Comparison of ENCODE assay signal across 11 cellular contexts in genomic region chr4:75844151-75844662, GRCh38. TPM values are rescaled to one million over a fixed set of nuclear protein-coding genes. Genes with fewer than 3 reads are reported as not detected.
A peak's percentile ranks its signal among the peaks of the same experiment; 100 is the strongest.
DNase-seq lines count a peak whose midpoint lies in the region; ATAC-seq, FAIRE-seq and TF ChIP-seq lines count a peak whose summit lies in the region.
"Had no signal": no experiment of that assay in that cellular context is flagged by ENCODE, and none has a peak within 500 bp of the region (broad histone marks: within the 10 kb centered on the region; RNA-seq: fewer than 3 reads in every experiment).

No MANE protein-coding gene starts in this region.

- H2BK120ac ChIP-seq in mesendoderm (ENCODE audit: low read depth, low read length), result no peak overlapping the region

- no peak overlapping the region for H3K4me3 Mint-ChIP-seq in neural progenitor cell

- no peak overlapping the region for H2BK15ac ChIP-seq in mesendoderm (replicated peaks; ENCODE audit: low read depth)

- no peak overlapping the region for H3K23ac ChIP-seq in mesendoderm (ENCODE audit: low read length)

- no peaks in the 10 kb centered on the region for H3K27me3 ChIP-seq in AG04450 (ENCODE audit: control insufficient read depth, insufficient read depth, low read length)
- H3K27me3 ChIP-seq in endothelial cell of umbilical vein (ENCODE audit: control insufficient read depth in 2 of 2, insufficient read depth in 2 of 2, low read length in 2 of 2), result no peaks in the 10 kb centered on the region
- no peaks in the 10 kb centered on the region for H3K27me3 ChIP-seq in neural progenitor cell
- no peaks in the 10 kb centered on the region for H3K27me3 ChIP-seq in mesendoderm (ENCODE audit: insufficient read depth, low read length, poor library complexity)

- no peaks in the 10 kb centered on the region for H3K36me3 ChIP-seq in endothelial cell of umbilical vein (ENCODE audit: control insufficient read depth in 2 of 2, extremely low read depth in 1 of 2, insufficient read depth in 2 of 2, low read length in 2 of 2)
- H3K36me3 ChIP-seq in neural progenitor cell, result no peaks in the 10 kb centered on the region
- H3K36me3 ChIP-seq in mesendoderm (ENCODE audit: control insufficient read depth, insufficient read depth, low read length), result no peaks in the 10 kb centered on the region

- H3K18ac ChIP-seq in mesendoderm (ENCODE audit: low read length), result no peak overlapping the region

- no peak overlapping the region for H2AK5ac ChIP-seq in mesendoderm (ENCODE audit: low read length)

- H3K4me1 Mint-ChIP-seq in neural progenitor cell, result peaks cover 20% of the 10 kb centered on the region

- DNase-seq in AG04450 (ENCODE audit: low read depth, low spot score) (peak; percentile 88), HuH-7.5 (ENCODE audit: low spot score) (peak; percentile 18), endothelial cell of umbilical vein (ENCODE audit: low read depth, low spot score) (peak; percentile 14), neural progenitor cell (ENCODE audit: low spot score) (no peak), DMS153 (lab: John Stamatoyannopoulos, UW) (no peak), mesendoderm (no peak), ecto neural progenitor cell (ENCODE audit: low spot score) (no peak)
- DNase-seq: Karpas-422, NCI-H69 had no signal

- H3K27me3 Mint-ChIP-seq in neural progenitor cell (ENCODE audit: insufficient read depth, low read depth), result peaks cover under 1% of the 10 kb centered on the region

- no peak for FAIRE-seq in endothelial cell of umbilical vein (lab: Jason Lieb, UNC)

- H4K20me1 ChIP-seq in endothelial cell of umbilical vein (replicated peaks; ENCODE audit: control insufficient read depth, extremely low read depth, insufficient read depth, low read length) (no peaks in the 10 kb centered on the region), neural progenitor cell (ENCODE audit: low read depth) (no peaks in the 10 kb centered on the region)

- H3K27ac Mint-ChIP-seq in neural progenitor cell, result peak overlapping the region; percentile 69

- H3K27ac ChIP-seq in AG04450 (ENCODE audit: low read depth, low read length) (peak overlapping the region; percentile 96), endothelial cell of umbilical vein (ENCODE audit: insufficient read depth, low read depth, low read length) (no peak overlapping the region), neural progenitor cell (no peak overlapping the region), mesendoderm (ENCODE audit: low read depth, low read length) (no peak overlapping the region)

- H3K9me1 ChIP-seq in endothelial cell of umbilical vein (replicated peaks; ENCODE audit: control insufficient read depth, extremely low read depth, insufficient read depth, low read length), result no peaks in the 10 kb centered on the region

- WGBS in mesendoderm (ENCODE audit: extremely low coverage, insufficient coverage, low lambda C conversion rate), result no CpG with 5 or more reads among the region's 3 CpGs

- no peak for ATAC-seq in activated CD4-positive, CD25-positive, alpha-beta regulatory T cell treated with anti-CD3 and anti-CD28 coated beads, Interleukin-2, amount 50 U/mL, for 24 hours

- TF ChIP-seq CTCF in AG04450 (IDR thresholded peaks at IDR 0.05; ENCODE audit: low read depth, low read length) (no peak), endothelial cell of umbilical vein (IDR thresholded peaks at IDR 0.05; ENCODE audit: extremely low read depth in 1 of 2, insufficient read depth in 1 of 2, low read depth in 1 of 2, low read length in 2 of 2) (no peak), neural progenitor cell (IDR thresholded peaks at IDR 0.05) (no peak)

- peaks cover 3% of the 10 kb centered on the region for H3K36me3 Mint-ChIP-seq in neural progenitor cell

- H3K4me1 ChIP-seq in endothelial cell of umbilical vein (ENCODE audit: control insufficient read depth, extremely low read depth, insufficient read depth, low read length) (peaks cover 12% of the 10 kb centered on the region), neural progenitor cell (no peaks in the 10 kb centered on the region), mesendoderm (ENCODE audit: control insufficient read depth, low read depth, low read length) (no peaks in the 10 kb centered on the region)

- POLR2A ChIA-PET in AG04450 (lab: Yijun Ruan, JAX) (interaction anchor here (2.0 kb wide), 1 partner anchor 120 kb away, joined by 8 read pairs; the partner anchor contains the start of gene USO1), endothelial cell of umbilical vein (lab: Charles Lee) (no interaction called here)

- no peaks in the 10 kb centered on the region for H3K79me2 ChIP-seq in endothelial cell of umbilical vein (ENCODE audit: control insufficient read depth, insufficient read depth, low read length)
- H3K79me2 ChIP-seq in neural progenitor cell (ENCODE audit: low read depth), result no peaks in the 10 kb centered on the region
- no peaks in the 10 kb centered on the region for H3K79me2 ChIP-seq in mesendoderm (ENCODE audit: control insufficient read depth, insufficient read depth, low read length)

- no peaks in the 10 kb centered on the region for H3K9me3 ChIP-seq in AG04450 (ENCODE audit: control insufficient read depth, insufficient read depth, low read length)
- H3K9me3 ChIP-seq in endothelial cell of umbilical vein (replicated peaks; ENCODE audit: control insufficient read depth, insufficient read depth, low read length), result no peaks in the 10 kb centered on the region
- H3K9me3 ChIP-seq in neural progenitor cell (ENCODE audit: low read depth), result no peaks in the 10 kb centered on the region

- H3K56ac ChIP-seq in mesendoderm (ENCODE audit: low read length), result no peak overlapping the region

- H3K9ac ChIP-seq in endothelial cell of umbilical vein (replicated peaks; ENCODE audit: extremely low read depth, insufficient read depth, low read length), result no peak overlapping the region
- no peak overlapping the region for H3K9ac ChIP-seq in neural progenitor cell
- H3K9ac ChIP-seq in mesendoderm (ENCODE audit: low read length), result no peak overlapping the region

- H3K79me1 ChIP-seq in mesendoderm (ENCODE audit: low read length), result no peaks in the 10 kb centered on the region

- no peaks in the 10 kb centered on the region for H3K9me3 Mint-ChIP-seq in neural progenitor cell

- no peak overlapping the region for H4K5ac ChIP-seq in mesendoderm (ENCODE audit: low read length)

- H2AFZ ChIP-seq in endothelial cell of umbilical vein (ENCODE audit: low read depth, low read length) (no peak overlapping the region), neural progenitor cell (replicated peaks) (peak overlapping the region; percentile 3)

- H3K4me2 ChIP-seq in endothelial cell of umbilical vein (ENCODE audit: insufficient read depth, low read length), result no peak overlapping the region
- no peak overlapping the region for H3K4me2 ChIP-seq in neural progenitor cell
- H3K4me2 ChIP-seq in mesendoderm (ENCODE audit: low read length), result no peak overlapping the region

- no TSS peak for BruUV-seq in endothelial cell of umbilical vein (replicated peaks; lab: Mats Ljungman, UMichigan)

- no peak overlapping the region for H4K8ac ChIP-seq in mesendoderm (ENCODE audit: low read depth, low read length)

- TF ChIP-seq POLR2A in endothelial cell of umbilical vein (IDR thresholded peaks at IDR 0.05; ENCODE audit: low read depth, low read length), result no peak

- dilution Hi-C loops in endothelial cell of umbilical vein (cut with MboI; ENCODE audit: extremely low pct_ligation_motif_present, low sequenced_read_pairs), result no loop called here

- H2BK5ac ChIP-seq in mesendoderm (ENCODE audit: low read length), result no peak overlapping the region

- intact Hi-C loops in endothelial cell of umbilical vein (cut with micrococcal nuclease), result no loop called here

- CTCF ChIA-PET in AG04450 (lab: Charles Lee), result interaction anchor here (1.0 kb wide), 1 partner anchor 120 kb away, joined by 3 read pairs; the partner anchor contains the start of gene USO1
- CTCF ChIA-PET in endothelial cell of umbilical vein (lab: Charles Lee), result interaction anchor here (1.2 to 1.7 kb wide), 2 partner anchors 10 to 52 kb away, joined by 3 to 6 read pairs; no protein-coding TSS in a partner anchor

- H3F3A ChIP-seq in neural progenitor cell (ENCODE audit: low read depth), result no peaks in the 10 kb centered on the region

- H3K4me3 ChIP-seq in AG04450 (ENCODE audit: low read depth, low read length), result no peak overlapping the region
- no peak overlapping the region for H3K4me3 ChIP-seq in endothelial cell of umbilical vein (replicated peaks in 1 of 3; ENCODE audit: insufficient read depth in 1 of 3, low read depth in 1 of 3, low read length in 3 of 3)
- H3K4me3 ChIP-seq in neural progenitor cell, result no peak overlapping the region
- H3K4me3 ChIP-seq in mesendoderm (ENCODE audit: low read length), result no peak overlapping the region

- no peak overlapping the region for H3K4ac ChIP-seq in mesendoderm (ENCODE audit: low read depth, low read length)

TF ChIP-seq in endothelial cell of umbilical vein, 7 proteins besides CTCF, POLR2A, EP300 and RAD21:
- TF ChIP-seq FOS (IDR thresholded peaks at IDR 0.05; ENCODE audit: borderline replicate concordance, insufficient read depth, low read length) (no peak), POLR2AphosphoS5 (IDR thresholded peaks at IDR 0.05; ENCODE audit: insufficient read depth, low read depth, low read length) (no peak), MYC (IDR thresholded peaks at IDR 0.05; ENCODE audit: low read depth, low read length) (no peak), EZH2 (IDR thresholded peaks at IDR 0.05; ENCODE audit: borderline replicate concordance, low read depth, low read length, severe bottlenecking) (no peak), JUN (IDR thresholded peaks at IDR 0.05; ENCODE audit: borderline replicate concordance, insufficient read depth, insufficient read length, low read depth) (no peak), MAX (IDR thresholded peaks at IDR 0.05; ENCODE audit: insufficient read depth, insufficient read length) (no peak), GATA2 (IDR thresholded peaks at IDR 0.05; ENCODE audit: insufficient read depth, insufficient read length, low read depth, low read length) (no peak)
TF ChIP-seq in endothelial cell of umbilical vein: peak in this region for 0.

RNA-seq across cellular contexts. Expression of gene PPEF2, which starts 58.0 kb away (rescaled TPM):
- polyA plus RNA-seq in AG04450 (2011; rRNA removed), result not detected in 2 replicates
- not detected in 2 replicates for polyA minus RNA-seq in AG04450 (2011; rRNA and poly(A)+ RNA removed)
- total RNA-seq in endothelial cell of umbilical vein, result not detected in 2 replicates
- 0.23 TPM in 1 of 2 replicates, not detected in the other for polyA plus RNA-seq in endothelial cell of umbilical vein
- not detected in 2 replicates for polyA plus RNA-seq in endothelial cell of umbilical vein (2011; cell fraction: cytosol; rRNA removed)
- polyA plus RNA-seq in endothelial cell of umbilical vein (2011; cell fraction: nucleus; rRNA removed), result not detected in 2 replicates
- not detected in 2 replicates for polyA plus RNA-seq in endothelial cell of umbilical vein (2012)
- not detected in 2 replicates for polyA minus RNA-seq in endothelial cell of umbilical vein
- not detected for polyA minus RNA-seq in endothelial cell of umbilical vein (2011; cell fraction: cytosol; rRNA and poly(A)+ RNA removed)
- polyA minus RNA-seq in endothelial cell of umbilical vein (2011; cell fraction: nucleus; rRNA and poly(A)+ RNA removed), result not detected in 2 replicates
- total RNA-seq in neural progenitor cell (ENCODE audit: low replicate concordance), result 0.07 TPM in 1 of 2 replicates, not detected in the other
- not detected for polyA plus RNA-seq in mesendoderm (2013, experiment 1 of 2)
- not detected for polyA plus RNA-seq in mesendoderm (2013, experiment 2 of 2)
- total RNA-seq: mesenteric fat pad had no signal

Comparison
In these comparisons a context has a peak if more than half of its experiments do, and no peak if none do; other contexts are left out.
1. DNase-seq: peak in AG04450 (single experiment), HuH-7.5 (single experiment) and endothelial cell of umbilical vein (single experiment); none in neural progenitor cell (single experiment), DMS153 (single experiment), mesendoderm (single experiment) and ecto neural progenitor cell (single experiment).